Comparison of ENCODE assay signal across 8 cellular contexts in genomic region chr18:44579028-44579692, GRCh38.
DNase-seq lines count a peak whose midpoint lies in the region; ATAC-seq, FAIRE-seq and TF ChIP-seq lines count a peak whose summit lies in the region.

No MANE protein-coding gene starts in this region.

- no peak overlapping the region for H3K4me3 ChIP-seq in GM06990 (replicated peaks; ENCODE audit: low read depth, low read length)
- H3K4me3 ChIP-seq in SJCRH30, result no peak overlapping the region

- peak; percentile 63 for TF ChIP-seq CTCF in GM06990 (IDR thresholded peaks at IDR 0.05; ENCODE audit: insufficient read depth, low read length, poor library complexity, severe bottlenecking)

- H3K9me3 ChIP-seq in SJCRH30 (replicated peaks), result no peaks in the 10 kb centered on the region

- H3K4me1 ChIP-seq in SJCRH30, result no peaks in the 10 kb centered on the region

- no peak for DNase-seq in GM06990 (ENCODE audit: extremely low read depth, insufficient read length)
- peak; percentile 5 to 39 for DNase-seq in SJCRH30
- DNase-seq in superior temporal gyrus (ENCODE audit: extremely low spot score), result no peak

- H3K27ac ChIP-seq in SJCRH30, result no peak overlapping the region

- peak; percentile 49 for FAIRE-seq in islet of Langerhans (lab: Jason Lieb, UNC)

- H3K27me3 ChIP-seq in GM06990 (replicated peaks; ENCODE audit: control insufficient read depth, insufficient read depth, low read length), result no peaks in the 10 kb centered on the region
- no peaks in the 10 kb centered on the region for H3K27me3 ChIP-seq in SJCRH30

- H3K36me3 ChIP-seq in GM06990 (ENCODE audit: control insufficient read depth, insufficient read depth, low read length), result no peaks in the 10 kb centered on the region
- no peaks in the 10 kb centered on the region for H3K36me3 ChIP-seq in SJCRH30

- ATAC-seq in HG02759 (IDR thresholded peaks at IDR 0.05; ENCODE audit: unreplicated experiment) (peak; percentile 56), HG03280 (IDR thresholded peaks at IDR 0.05; ENCODE audit: unreplicated experiment) (no peak), GM21737 (IDR thresholded peaks at IDR 0.05; ENCODE audit: unreplicated experiment) (no peak), GM19467 (IDR thresholded peaks at IDR 0.05; ENCODE audit: unreplicated experiment) (no peak)

Comparison
In these comparisons a context has a peak if more than half of its experiments do, and no peak if none do; other contexts are left out.
1. DNase-seq: peak in SJCRH30 (2 of 2); none in GM06990 (single experiment) and superior temporal gyrus (single experiment).